ENCODE assay signal across 8 cellular contexts in the genomic region with DNA sequence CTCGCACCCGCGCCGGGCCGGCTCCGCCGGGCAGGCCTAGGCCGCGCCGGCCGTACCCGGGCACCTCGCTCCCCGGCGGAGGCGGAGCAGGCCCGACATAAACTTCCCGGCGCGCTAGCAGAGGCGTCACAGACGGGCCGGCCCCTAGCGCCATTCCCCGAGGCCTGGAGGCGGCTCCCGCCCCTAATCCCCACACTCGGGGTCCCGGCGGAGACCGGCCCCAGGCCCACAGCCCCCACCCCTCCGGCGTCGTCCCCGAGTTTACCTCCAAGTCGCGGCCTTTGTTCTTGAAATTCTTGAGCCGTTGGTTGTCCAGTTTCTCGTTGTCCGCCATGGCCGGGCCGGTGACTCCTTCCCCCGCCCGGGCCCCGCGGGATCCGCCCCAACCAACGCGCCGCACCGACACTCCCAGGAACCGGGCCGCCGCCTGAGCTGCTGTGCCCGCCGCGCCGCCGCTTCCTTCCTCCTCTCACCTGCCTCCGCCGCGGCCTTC. TPM values are rescaled to one million over a fixed set of nuclear protein-coding genes. Genes with fewer than 3 reads are reported as not detected.
DNase-seq lines count a peak whose midpoint lies in the region; ATAC-seq and TF ChIP-seq lines count a peak whose summit lies in the region.

No MANE protein-coding gene starts in this region.

- ATAC-seq in HG02798 (IDR thresholded peaks at IDR 0.05; ENCODE audit: poor library complexity, unreplicated experiment): peak; percentile 51

- DNase-seq in activated CD4-positive, CD25-positive, alpha-beta regulatory T cell (lab: John Stamatoyannopoulos, UW): peak; percentile 35 to 56 (median 39)
- DNase-seq in activated CD4-positive, CD25-positive, alpha-beta regulatory T cell treated with anti-CD3 and anti-CD28 coated beads, Interleukin-2, amount 50 U/mL, for 72 hours: no peak
- DNase-seq in NCI-H2029 treated with DMSO at 0.1 percent for 48 hours (lab: John Stamatoyannopoulos, UW) (peak; percentile 65), epithelial cell of proximal tubule (ENCODE audit: low read depth) (no peak), myocyte (ENCODE audit: low read depth) (peak; percentile 68), substantia nigra (lab: John Stamatoyannopoulos, UW) (peak in 22 of 49 donors; percentile 50 to 95 (median 68))
- peak; percentile 27 to 50 (median 40) for DNase-seq in activated CD8-positive, alpha-beta memory T cell treated with anti-CD3 and anti-CD28 coated beads for 48 hours (ENCODE audit: low read depth in 2 of 3, low spot score in 2 of 3)

- no peak for TF ChIP-seq CTCF in epithelial cell of proximal tubule (conservative IDR thresholded peaks at IDR 0.05; ENCODE audit: low read depth, low read length)

- H3K4me3 ChIP-seq in epithelial cell of proximal tubule (ENCODE audit: low read depth, low read length): peak overlapping the region; percentile 81

- peak overlapping the region; percentile 83 for H3K27ac ChIP-seq in substantia nigra (ENCODE audit: low read depth, low read length, poor library complexity, severe bottlenecking)

RNA-seq across cellular contexts. Expression of gene KPNA4, which starts 0.4 kb away (rescaled TPM):
- total RNA-seq in epithelial cell of proximal tubule: 17.0 and 27.7 TPM in 2 replicates
- 40.1 and 42.0 TPM in 2 replicates for total RNA-seq in myocyte
- 24.3 TPM for polyA plus RNA-seq in myocyte (2012)

Comparison
In these comparisons a context has a peak if more than half of its experiments do, and no peak if none do; other contexts are left out.
1. DNase-seq: peak in activated CD4-positive, CD25-positive, alpha-beta regulatory T cell (4 of 4), NCI-H2029 treated with DMSO at 0.1 percent for 48 hours (single experiment), activated CD8-positive, alpha-beta memory T cell treated with anti-CD3 and anti-CD28 coated beads for 48 hours (3 of 3) and myocyte (single experiment); none in activated CD4-positive, CD25-positive, alpha-beta regulatory T cell treated with anti-CD3 and anti-CD28 coated beads, Interleukin-2, amount 50 U/mL, for 72 hours (single experiment) and epithelial cell of proximal tubule (single experiment).